Comparison of ENCODE assay signal across 18 cellular contexts in the genomic region with DNA sequence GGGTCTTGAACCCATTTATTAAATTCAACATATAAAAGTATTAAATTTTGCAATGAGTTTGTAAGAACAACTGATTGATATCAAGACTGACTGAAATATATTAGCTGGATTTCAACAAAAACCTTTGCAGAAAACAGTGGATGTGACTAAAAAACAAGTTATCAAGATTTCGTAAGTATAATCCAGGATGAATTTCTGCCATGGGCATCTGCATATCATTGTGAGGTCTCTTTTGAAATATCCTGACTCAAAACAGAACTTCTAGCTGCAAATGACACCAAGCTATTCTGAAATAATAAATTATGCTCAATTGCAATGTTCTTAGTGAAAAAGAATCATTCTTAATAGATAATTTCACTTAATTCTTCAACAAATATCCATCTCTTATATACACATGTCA. TPM values are rescaled to one million over a fixed set of nuclear protein-coding genes. Genes with fewer than 3 reads are reported as not detected.
"Had no signal": no experiment of that assay in that cellular context is flagged by ENCODE, and none has a peak within 500 bp of the region (broad histone marks: within the 10 kb centered on the region; RNA-seq: fewer than 3 reads in every experiment).

No MANE protein-coding gene starts in this region.

- H3K4me1 ChIP-seq: breast epithelium, testis had no signal

- H3K27me3 ChIP-seq: breast epithelium, testis, upper lobe of right lung had no signal

- DNase-seq: activated CD4-positive, alpha-beta T cell treated with anti-CD3 and anti-CD28 coated beads for 1 hour; activated CD4-positive, alpha-beta T cell treated with anti-CD3 and anti-CD28 coated beads, Interleukin-2, amount 50 U/mL, for 48 hours; activated CD8-positive, alpha-beta memory T cell treated with anti-CD3 and anti-CD28 coated beads, Interleukin-2, amount 10 ng/mL, durations not matched to agents 7 days and 5 days; activated effector memory CD4-positive, alpha-beta T cell treated with Interleukin-2 at 50 U/mL for 16 hours; activated T-cell treated with anti-CD3 and anti-CD28 coated beads, Interleukin-2, amount 50 U/mL, for 24 hours; aorta; glutamatergic neuron; immature natural killer cell; left colon; occipital lobe; stimulated activated CD4-positive, alpha-beta T cell treated with anti-CD3 and anti-CD28 coated beads, Interleukin-15, amount 100 ng/mL, for 24 hours; stimulated activated CD4-positive, alpha-beta T cell treated with anti-CD3 and anti-CD28 coated beads, Interleukin-4, amount 100 ng/mL, for 24 hours; stimulated activated naive CD8-positive, alpha-beta T cell treated with anti-CD3 and anti-CD28 coated beads, Interleukin-15, amount 100 ng/mL, for 72 hours; testis; upper lobe of right lung had no signal

- H3K4me3 ChIP-seq: breast epithelium, testis, upper lobe of right lung had no signal

- H3K9me3 ChIP-seq: breast epithelium, testis, upper lobe of right lung had no signal

- H3K27ac ChIP-seq: breast epithelium, testis, upper lobe of right lung had no signal

- ATAC-seq: activated CD8-positive, alpha-beta memory T cell treated with anti-CD3 and anti-CD28 coated beads, Interleukin-2, amount 10 ng/mL, durations not matched to agents 7 days and 5 days; activated naive CD4-positive, alpha-beta T cell treated with anti-CD3 and anti-CD28 coated beads, Interleukin-2, amount 50 U/mL, for 72 hours; natural killer cell treated with Interleukin-12 subunit alpha and Interleukin-12 subunit beta and Interleukin-15 and Interleukin-18, amount 100 ng/mL, for 72 hours; stimulated activated naive CD8-positive, alpha-beta T cell treated with anti-CD3 and anti-CD28 coated beads, Interleukin-15, amount 100 ng/mL, for 72 hours; upper lobe of right lung had no signal

- H3K36me3 ChIP-seq: breast epithelium had no signal

RNA-seq across cellular contexts. Expression of gene CD34, which starts 52.7 kb away (rescaled TPM):
- total RNA-seq: natural killer cell treated with Interleukin-12 subunit alpha and Interleukin-12 subunit beta and Interleukin-15 and Interleukin-18, amount 100 ng/mL, for 72 hours had no signal
- polyA plus RNA-seq: immature natural killer cell had no signal
